Comparison of ENCODE assay signal across 8 cellular contexts in genomic region chr2:74472086-74472944, GRCh38. TPM values are rescaled to one million over a fixed set of nuclear protein-coding genes. Genes with fewer than 3 reads are reported as not detected.
DNase-seq lines count a peak whose midpoint lies in the region; ATAC-seq, FAIRE-seq and TF ChIP-seq lines count a peak whose summit lies in the region.

Gene MRPL53 (minus strand): TSS chr2:74472680. CDS start chr2:74472660, 20 bp downstream.

- no peaks in the 10 kb centered on the region for H3K9me3 ChIP-seq in kidney (ENCODE audit: control insufficient read depth in 1 of 2, low read length in 2 of 2)

- peak within 1 kb of the TSS; percentile 80 to 94 for H3K27ac ChIP-seq in kidney (ENCODE audit: low read depth in 2 of 2, low read length in 2 of 2)

- ATAC-seq in GM18909 (IDR thresholded peaks at IDR 0.05; ENCODE audit: poor library complexity, unreplicated experiment) (peak; percentile 85), HG03159 (IDR thresholded peaks at IDR 0.05; ENCODE audit: unreplicated experiment) (peak; percentile 90)

- DNase-seq in AG08396 (ENCODE audit: low spot score) (peak; percentile 85), NCI-H446 treated with DMSO at 0.1 percent for 48 hours (lab: John Stamatoyannopoulos, UW) (peak; percentile 76), cerebellar cortex (ENCODE audit: low spot score) (peak; percentile 96), kidney (peak; percentile 98)
- peak; percentile 98 for DNase-seq in activated CD4-positive, CD25-positive, alpha-beta regulatory T cell treated with anti-CD3 and anti-CD28 coated beads, Interleukin-2, amount 50 U/mL, for 72 hours
- DNase-seq in stimulated activated CD4-positive, alpha-beta T cell treated with anti-CD3 and anti-CD28 coated beads, Interleukin-15, amount 100 ng/mL, for 1 hour (ENCODE audit: low read depth in 1 of 2, low spot score in 1 of 2): peak; percentile 91 to 96

- H3K36me3 ChIP-seq in kidney (ENCODE audit: control insufficient read depth in 1 of 2, insufficient read depth in 2 of 2, low read length in 2 of 2): peaks cover 9 to 13% of the 10 kb centered on the region in 2 donors

- peaks cover 0 to 2% of the 10 kb centered on the region in 2 donors for H3K4me1 ChIP-seq in kidney (ENCODE audit: control insufficient read depth in 1 of 2, insufficient read depth in 1 of 2, low read depth in 1 of 2, low read length in 2 of 2)

- intact Hi-C loops in kidney (cut with DNase I): no loop called here

- no peak for FAIRE-seq in kidney (lab: Jason Lieb, UNC)

- H3K4me3 ChIP-seq in kidney (ENCODE audit: low read length in 2 of 2): peak within 1 kb of the TSS; percentile 78 to 96

- H3K9ac ChIP-seq in kidney (ENCODE audit: low read length in 2 of 2): peak within 1 kb of the TSS; percentile 68 to 91

- TF ChIP-seq CTCF in kidney (IDR thresholded peaks at IDR 0.05; ENCODE audit: borderline replicate concordance, extremely low read depth, insufficient read depth): no peak

RNA-seq across cellular contexts. Expression of gene MRPL53, which starts in this region (rescaled TPM):
- total RNA-seq in kidney: 85.1 TPM
- polyA plus RNA-seq in kidney (ENCODE audit: insufficient read depth, low read depth, low replicate concordance): 157 TPM

Comparison
In these comparisons a context has a peak if more than half of its experiments do, and no peak if none do; other contexts are left out.
1. Peak in every context shown above with its lines: DNase-seq, ATAC-seq, H3K4me3 ChIP-seq and H3K27ac ChIP-seq.